ENCODE assay signal across 8 cellular contexts in genomic region chr5:77143998-77144836, GRCh38. TPM values are rescaled to one million over a fixed set of nuclear protein-coding genes. Genes with fewer than 3 reads are reported as not detected.
DNase-seq lines count a peak whose midpoint lies in the region; ATAC-seq and TF ChIP-seq lines count a peak whose summit lies in the region.

No MANE protein-coding gene starts in this region.

- no peak overlapping the region for H3K4me3 Mint-ChIP-seq in CD8-positive, alpha-beta T cell
- H3K4me3 Mint-ChIP-seq in activated CD4-positive, alpha-beta memory T cell treated with anti-CD3 and anti-CD28 coated beads for 36 hours = no peak overlapping the region

- CTCF ChIA-PET in CD8-positive, alpha-beta T cell (lab: Charles Lee) = interaction anchor here (0.6 to 1.4 kb wide), 13 partner anchors 9 to 348 kb away, joined by 3 to 7 read pairs (median 3); partner anchors contain the start of gene WDR41
- CTCF ChIA-PET in activated CD4-positive, alpha-beta memory T cell treated with anti-CD3 and anti-CD28 coated beads for 36 hours (lab: Charles Lee) = interaction anchor here (0.6 to 3.9 kb wide), 10 partner anchors 10 to 1052 kb away, joined by 3 to 65 read pairs (median 4); partner anchors contain the start of gene WDR41

- no peaks in the 10 kb centered on the region for H3K9me3 ChIP-seq in CD8-positive, alpha-beta T cell (ENCODE audit: low read length)
- H3K9me3 ChIP-seq in HAP-1 = 0 out of 2 replicates have a peak, but pooled peaks cover 2% of the 10 kb centered on the region

- H3K27ac ChIP-seq in CD8-positive, alpha-beta T cell (ENCODE audit: low read depth, low read length) = no peak overlapping the region

- no peaks in the 10 kb centered on the region for H3K4me1 ChIP-seq in CD8-positive, alpha-beta T cell (ENCODE audit: insufficient read depth, low read length)
- H3K4me1 ChIP-seq in HAP-1 = no peaks in the 10 kb centered on the region

- intact Hi-C loops in CD8-positive, alpha-beta T cell (cut with DNase I, micrococcal nuclease) = loop anchor here (1.0 to 10.0 kb wide), 5 partner anchors 95 to 631 kb away; partner anchors contain the start of genes WDR41 (in 2 of the 2) and TBCA (in 1 of the 2)
- intact Hi-C loops in activated CD4-positive, alpha-beta memory T cell treated with anti-CD3 and anti-CD28 coated beads for 36 hours (cut with micrococcal nuclease) = loop anchor here (1.0 to 10.0 kb wide), 3 partner anchors 91 to 348 kb away; partner anchors contain the start of gene WDR41

- H3K4me3 ChIP-seq in CD8-positive, alpha-beta T cell (ENCODE audit: low read depth, low read length) = no peak overlapping the region
- H3K4me3 ChIP-seq in HAP-1 = no peak overlapping the region

- no peaks in the 10 kb centered on the region for H3K27me3 Mint-ChIP-seq in CD8-positive, alpha-beta T cell (ENCODE audit: low read depth)
- H3K27me3 Mint-ChIP-seq in activated CD4-positive, alpha-beta memory T cell treated with anti-CD3 and anti-CD28 coated beads for 36 hours = peaks cover 5% of the 10 kb centered on the region

- TF ChIP-seq CTCF in CD8-positive, alpha-beta T cell (IDR thresholded peaks at IDR 0.05) = peak; percentile 73

- peak in 6 of 7 experiments; percentile 27 to 68 (median 60) for DNase-seq in CD8-positive, alpha-beta T cell
- peak; percentile 63 to 76 for DNase-seq in HAP-1 (ENCODE audit: low spot score in 2 of 2)
- peak; percentile 62 for DNase-seq in NCI-H774 (lab: John Stamatoyannopoulos, UW)
- DNase-seq in activated CD4-positive, alpha-beta memory T cell treated with anti-CD3 and anti-CD28 coated beads for 36 hours = peak; percentile 75
- DNase-seq in effector CD4-positive, alpha-beta T cell = peak; percentile 30
- DNase-seq in medulla oblongata (ENCODE audit: extremely low spot score) = peak; percentile 91
- DNase-seq in stimulated activated CD8-positive, alpha-beta memory T cell treated with anti-CD3 and anti-CD28 coated beads, Interleukin-15, amount 100 ng/mL, for 4 hours (ENCODE audit: low read depth in 2 of 2) = peak; percentile 7 to 23

- peak; percentile 77 for ATAC-seq in CD8-positive, alpha-beta T cell
- ATAC-seq in GM21529 (IDR thresholded peaks at IDR 0.05; ENCODE audit: unreplicated experiment) = no peak

- peaks cover 2% of the 10 kb centered on the region for H3K4me1 Mint-ChIP-seq in CD8-positive, alpha-beta T cell (ENCODE audit: low read depth)
- H3K4me1 Mint-ChIP-seq in activated CD4-positive, alpha-beta memory T cell treated with anti-CD3 and anti-CD28 coated beads for 36 hours (ENCODE audit: low read depth) = peaks cover 24% of the 10 kb centered on the region

- no peaks in the 10 kb centered on the region for H3K36me3 ChIP-seq in CD8-positive, alpha-beta T cell (ENCODE audit: insufficient read depth, low read length)
- H3K36me3 ChIP-seq in HAP-1 (replicated peaks) = no peaks in the 10 kb centered on the region

- H3K9me3 Mint-ChIP-seq in CD8-positive, alpha-beta T cell = no peaks in the 10 kb centered on the region
- no peaks in the 10 kb centered on the region for H3K9me3 Mint-ChIP-seq in activated CD4-positive, alpha-beta memory T cell treated with anti-CD3 and anti-CD28 coated beads for 36 hours

- no peaks in the 10 kb centered on the region for H3K27me3 ChIP-seq in CD8-positive, alpha-beta T cell (ENCODE audit: insufficient read depth, low read length)
- H3K27me3 ChIP-seq in HAP-1 (ENCODE audit: low read depth) = no peaks in the 10 kb centered on the region

- POLR2A ChIA-PET in CD8-positive, alpha-beta T cell (lab: Charles Lee) = interaction anchor here (1.9 kb wide), 1 partner anchor 348 kb away, joined by 6 read pairs; the partner anchor contains the start of gene WDR41
- POLR2A ChIA-PET in activated CD4-positive, alpha-beta memory T cell treated with anti-CD3 and anti-CD28 coated beads for 36 hours (lab: Charles Lee) = interaction anchor here (0.6 kb wide), 1 partner anchor 349 kb away, joined by 3 read pairs; no protein-coding TSS in a partner anchor

- H3K36me3 Mint-ChIP-seq in CD8-positive, alpha-beta T cell = no peaks in the 10 kb centered on the region
- H3K36me3 Mint-ChIP-seq in activated CD4-positive, alpha-beta memory T cell treated with anti-CD3 and anti-CD28 coated beads for 36 hours = no peaks in the 10 kb centered on the region

- H3K27ac Mint-ChIP-seq in CD8-positive, alpha-beta T cell = no peak overlapping the region
- H3K27ac Mint-ChIP-seq in activated CD4-positive, alpha-beta memory T cell treated with anti-CD3 and anti-CD28 coated beads for 36 hours = no peak overlapping the region

- in situ Hi-C loops in HAP-1 (cut with MboI; ENCODE audit: low sequenced_read_pairs) = loop anchor here (25.0 kb wide), 1 partner anchor 343 kb away; the partner anchor contains the start of gene WDR41

RNA-seq across cellular contexts. Expression of gene ZBED3, which starts 57.1 kb away (rescaled TPM):
- 10 to 100 TPM; 11.6 to 12.3 TPM for total RNA-seq in CD8-positive, alpha-beta T cell
- 1 to 10 TPM in 1 of 2 experiments, under 1 TPM in 1; 0.61 to 1.2 TPM for total RNA-seq in activated CD4-positive, alpha-beta memory T cell treated with anti-CD3 and anti-CD28 coated beads for 36 hours

Comparison
In these comparisons a context has a peak if more than half of its experiments do, and no peak if none do; other contexts are left out.
1. DNase-seq: peak in every context shown above with its lines; median percentile 91 in medulla oblongata; 75 in activated CD4-positive, alpha-beta memory T cell treated with anti-CD3 and anti-CD28 coated beads for 36 hours; 70 in HAP-1; 62 in NCI-H774; 60 in CD8-positive, alpha-beta T cell; 30 in effector CD4-positive, alpha-beta T cell; 15 in stimulated activated CD8-positive, alpha-beta memory T cell treated with anti-CD3 and anti-CD28 coated beads, Interleukin-15, amount 100 ng/mL, for 4 hours.
2. RNA of gene ZBED3, which starts 57.1 kb away (total RNA-seq): 11.6 to 12.3 TPM in CD8-positive, alpha-beta T cell; 0.61 to 1.2 TPM in activated CD4-positive, alpha-beta memory T cell treated with anti-CD3 and anti-CD28 coated beads for 36 hours; every median in the first group is over 4 times any median in the second.